Comparison of ENCODE assay signal across 9 cellular contexts in genomic region chr3:98734311-98734710, GRCh38. TPM values are rescaled to one million over a fixed set of nuclear protein-coding genes. Genes with fewer than 3 reads are reported as not detected.
A peak's percentile ranks its signal among the peaks of the same experiment; 100 is the strongest.
DNase-seq lines count a peak whose midpoint lies in the region; ATAC-seq and TF ChIP-seq lines count a peak whose summit lies in the region.
"Had no signal": no experiment of that assay in that cellular context is flagged by ENCODE, and none has a peak within 500 bp of the region (broad histone marks: within the 10 kb centered on the region; RNA-seq: fewer than 3 reads in every experiment).

No MANE protein-coding gene starts in this region.

- intact Hi-C loops in PC-3 (cut with micrococcal nuclease) = loop anchor here (5.0 kb wide), 1 partner anchor 258 kb away; no protein-coding TSS in a partner anchor
- intact Hi-C loops in esophagus squamous epithelium (cut with DNase I) = no loop called here
- intact Hi-C loops in prostate gland (cut with DNase I) = no loop called here

- H3K9me2 ChIP-seq in PC-3 (replicated peaks; ENCODE audit: low read length) = no peaks in the 10 kb centered on the region

- H3K9ac ChIP-seq in ES-I3 (ENCODE audit: low read depth, low read length) (peak overlapping the region; percentile 56; the same call in 1 of the 2 replicates), PC-3 (ENCODE audit: low read length) (peak overlapping the region; percentile 79)

- CTCF ChIA-PET in PC-3 (lab: Charles Lee) = interaction anchor here (0.6 kb wide), 1 partner anchor 60 kb away, joined by 4 read pairs; no protein-coding TSS in a partner anchor

- no peaks in the 10 kb centered on the region for H3F3A ChIP-seq in PC-3 (ENCODE audit: low read length, unreplicated experiment)

- peak overlapping the region; percentile 96 for H2AFZ ChIP-seq in PC-3 (ENCODE audit: low read length)

- H4K20me1 ChIP-seq in PC-3 (ENCODE audit: low read length) = no peaks in the 10 kb centered on the region

- H3K27ac ChIP-seq in PC-3 (ENCODE audit: low read length) (no peak overlapping the region), esophagus squamous epithelium (no peak overlapping the region), prostate gland (peak overlapping the region in 1 of 2 donors; percentile 77)

- 54 to 56% methylated on average over 4 of the region's 4 CpGs for WGBS in esophagus squamous epithelium, 2 donors
- 22% methylated on average over 4 of the region's 4 CpGs for WGBS in prostate gland

- H3K9me3 ChIP-seq in ES-I3 (ENCODE audit: control insufficient read depth, insufficient read depth, low read length) (no peaks in the 10 kb centered on the region), PC-3 (ENCODE audit: low read length) (no peaks in the 10 kb centered on the region), esophagus squamous epithelium (no peaks in the 10 kb centered on the region), prostate gland (no peaks in the 10 kb centered on the region)

- H3K79me2 ChIP-seq in PC-3 (ENCODE audit: low read length) = peaks cover 54% of the 10 kb centered on the region

- H3K36me3 ChIP-seq in ES-I3 (ENCODE audit: insufficient read depth, low read length) = no peaks in the 10 kb centered on the region
- no peaks in the 10 kb centered on the region for H3K36me3 ChIP-seq in PC-3 (ENCODE audit: low read depth, low read length)
- no peaks in the 10 kb centered on the region for H3K36me3 ChIP-seq in esophagus squamous epithelium
- no peaks in the 10 kb centered on the region for H3K36me3 ChIP-seq in prostate gland

- H3K4me3 ChIP-seq in PC-3 (ENCODE audit: low read length) = peak overlapping the region; percentile 96
- peak overlapping the region in 3 of 4 donors; percentile 70 to 88 (median 81) for H3K4me3 ChIP-seq in esophagus squamous epithelium
- peak overlapping the region; percentile 67 to 76 for H3K4me3 ChIP-seq in prostate gland

- H3K4me1 ChIP-seq in ES-I3 (ENCODE audit: insufficient read depth, low read length) (peaks cover 10% of the 10 kb centered on the region; the same call in 1 of the 2 replicates), PC-3 (ENCODE audit: insufficient read depth, low read length) (peaks cover 48% of the 10 kb centered on the region), esophagus squamous epithelium (peaks cover 0 to 26% (median 6%) of the 10 kb centered on the region in 3 donors), prostate gland (replicated peaks) (peaks cover 8% of the 10 kb centered on the region)

- no peak for ATAC-seq in PC-3

- no peak for TF ChIP-seq POLR2A in esophagus squamous epithelium (IDR thresholded peaks at IDR 0.05)
- TF ChIP-seq POLR2A in prostate gland (IDR thresholded peaks at IDR 0.05) = no peak

- H3K4me2 ChIP-seq in PC-3 (ENCODE audit: low read length) = peak overlapping the region; percentile 95

- no peak for DNase-seq in PC-3
- no peak for DNase-seq in esophagus squamous epithelium (lab: John Stamatoyannopoulos, UW)
- DNase-seq in prostate gland (ENCODE audit: low spot score) = no peak
- no peak for DNase-seq in stimulated activated naive CD4-positive, alpha-beta T cell (lab: John Stamatoyannopoulos, UW)
- DNase-seq in NK-92 treated with Interleukin-12 subunit alpha and Interleukin-12 subunit beta, amount 100 ng/mL, for 24 hours (lab: John Stamatoyannopoulos, UW) = no peak
- no peak for DNase-seq in HCEC 1CT
- no peak for DNase-seq in LoVo (ENCODE audit: low spot score)
- DNase-seq: activated naive CD4-positive, alpha-beta T cell treated with anti-CD3 and anti-CD28 coated beads, Interleukin-2, amount 50 U/mL, for 16 hours had no signal

- POLR2A ChIA-PET in PC-3 (lab: Charles Lee; ENCODE audit: unreplicated experiment) = no interaction called here

- no peaks in the 10 kb centered on the region for H3K27me3 ChIP-seq in PC-3 (ENCODE audit: low read length)
- H3K27me3 ChIP-seq in esophagus squamous epithelium = peaks cover 0 to 13% (median 0%) of the 10 kb centered on the region in 4 donors
- H3K27me3 ChIP-seq in prostate gland (replicated peaks; ENCODE audit: insufficient read depth) = no peaks in the 10 kb centered on the region

- no peak for TF ChIP-seq CTCF in PC-3 (conservative IDR thresholded peaks at IDR 0.05; ENCODE audit: low read depth, low read length)
- no peak for TF ChIP-seq CTCF in esophagus squamous epithelium (IDR thresholded peaks at IDR 0.05)
- TF ChIP-seq CTCF in prostate gland (IDR thresholded peaks at IDR 0.05) = no peak

- no TSS peak for BruUV-seq in PC-3 (replicated peaks; lab: Mats Ljungman, UMichigan)

RNA-seq across cellular contexts. Expression of gene ST3GAL6, which starts 28.8 kb away (rescaled TPM):
- total RNA-seq in PC-3 (2014; rRNA removed) = 7.3 and 11.5 TPM in 2 replicates
- 1 to 10 TPM; 3.9 to 5.3 (median 4.4) TPM for total RNA-seq in esophagus squamous epithelium
- 10 to 100 TPM in 1 of 2 donors, 1 to 10 TPM in 1; 7.1 to 10.6 TPM for total RNA-seq in prostate gland
